ENCODE assay signal across 9 cellular contexts in the genomic region with DNA sequence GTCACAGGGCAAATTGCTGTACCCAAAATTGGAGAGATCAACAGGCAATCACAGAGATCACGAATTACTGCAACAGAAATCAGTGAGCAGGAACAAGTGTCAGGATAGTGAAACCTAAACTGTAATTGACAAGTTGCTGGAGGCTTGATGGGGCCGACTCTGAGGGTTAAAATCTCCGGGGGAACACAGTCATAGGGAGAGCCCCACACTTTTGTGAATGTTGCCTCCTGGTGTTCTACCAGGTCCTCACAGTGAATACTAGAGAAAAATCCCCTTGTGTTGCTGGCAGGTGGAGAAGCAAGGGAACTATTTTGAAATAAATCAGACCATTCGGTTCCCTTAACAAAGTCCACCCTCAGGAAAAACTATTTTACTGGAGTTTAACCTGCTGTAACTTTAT.
DNase-seq lines count a peak whose midpoint lies in the region; ATAC-seq and TF ChIP-seq lines count a peak whose summit lies in the region.
"Had no signal": no experiment of that assay in that cellular context is flagged by ENCODE, and none has a peak within 500 bp of the region (broad histone marks: within the 10 kb centered on the region; RNA-seq: fewer than 3 reads in every experiment).

No MANE protein-coding gene starts in this region.

- no peaks in the 10 kb centered on the region for H3K27me3 ChIP-seq in ACC112 (ENCODE audit: insufficient read depth, low read length)

- peak overlapping the region; percentile 21 for H2AFZ ChIP-seq in ACC112 (ENCODE audit: low read length, unreplicated experiment)

- no peak overlapping the region for H3K27ac ChIP-seq in ACC112 (ENCODE audit: low read depth, low read length)
- H3K27ac ChIP-seq: epithelial cell of prostate had no signal

- DNase-seq in AML-193 (lab: John Stamatoyannopoulos, UW) (no peak), NCI-H128 (lab: John Stamatoyannopoulos, UW; ENCODE audit: unreplicated experiment) (no peak), midbrain (lab: John Stamatoyannopoulos, UW) (no peak), C1 segment of cervical spinal cord (lab: John Stamatoyannopoulos, UW) (no peak)

- H3K4me3 ChIP-seq in ACC112 (ENCODE audit: low read depth, low read length), result no peak overlapping the region

- peak; percentile 100 for ATAC-seq in GM18868 (IDR thresholded peaks at IDR 0.05; ENCODE audit: unreplicated experiment)
- peak; percentile 97 for ATAC-seq in HG02885 (IDR thresholded peaks at IDR 0.05; ENCODE audit: poor library complexity, unreplicated experiment)
- 0 out of 3 replicates have a peak, but pooled peaks have one; percentile 36 for ATAC-seq in SK-N-SH treated with all-trans-retinoic acid at 6 μM for 48 hours

- H3K36me3 ChIP-seq in ACC112 (ENCODE audit: insufficient read depth, low read length), result no peaks in the 10 kb centered on the region

- peaks cover 4% of the 10 kb centered on the region for H3K4me1 ChIP-seq in ACC112 (ENCODE audit: control insufficient read depth, insufficient read depth, low read length, unreplicated experiment)

- no peaks in the 10 kb centered on the region for H3K79me2 ChIP-seq in ACC112 (ENCODE audit: control insufficient read depth, insufficient read depth, low read length, unreplicated experiment)

TF ChIP-seq in SK-N-SH treated with all-trans-retinoic acid at 6 μM for 48 hours, 23 proteins besides CTCF, POLR2A, EP300 and RAD21:
- TF ChIP-seq ZNF565 (CRISPR knock-in tag; conservative IDR thresholded peaks at IDR 0.05; ENCODE audit: low read depth), result no peak
- TF ChIP-seq, protein P1, sequence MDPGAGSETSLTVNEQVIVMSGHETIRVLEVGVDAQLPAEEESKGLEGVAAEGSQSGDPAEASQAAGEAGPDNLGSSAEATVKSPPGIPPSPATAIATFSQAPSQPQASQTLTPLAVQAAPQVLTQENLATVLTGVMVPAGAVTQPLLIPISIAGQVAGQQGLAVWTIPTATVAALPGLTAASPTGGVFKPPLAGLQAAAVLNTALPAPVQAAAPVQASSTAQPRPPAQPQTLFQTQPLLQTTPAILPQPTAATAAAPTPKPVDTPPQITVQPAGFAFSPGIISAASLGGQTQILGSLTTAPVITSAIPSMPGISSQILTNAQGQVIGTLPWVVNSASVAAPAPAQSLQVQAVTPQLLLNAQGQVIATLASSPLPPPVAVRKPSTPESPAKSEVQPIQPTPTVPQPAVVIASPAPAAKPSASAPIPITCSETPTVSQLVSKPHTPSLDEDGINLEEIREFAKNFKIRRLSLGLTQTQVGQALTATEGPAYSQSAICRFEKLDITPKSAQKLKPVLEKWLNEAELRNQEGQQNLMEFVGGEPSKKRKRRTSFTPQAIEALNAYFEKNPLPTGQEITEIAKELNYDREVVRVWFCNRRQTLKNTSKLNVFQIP (CRISPR knock-in tag; IDR thresholded peaks at IDR 0.05; ENCODE audit: borderline replicate concordance, low read depth), result no peak
- no peak for TF ChIP-seq OSR1 (CRISPR knock-in tag; IDR thresholded peaks at IDR 0.05)
- TF ChIP-seq, protein P2, sequence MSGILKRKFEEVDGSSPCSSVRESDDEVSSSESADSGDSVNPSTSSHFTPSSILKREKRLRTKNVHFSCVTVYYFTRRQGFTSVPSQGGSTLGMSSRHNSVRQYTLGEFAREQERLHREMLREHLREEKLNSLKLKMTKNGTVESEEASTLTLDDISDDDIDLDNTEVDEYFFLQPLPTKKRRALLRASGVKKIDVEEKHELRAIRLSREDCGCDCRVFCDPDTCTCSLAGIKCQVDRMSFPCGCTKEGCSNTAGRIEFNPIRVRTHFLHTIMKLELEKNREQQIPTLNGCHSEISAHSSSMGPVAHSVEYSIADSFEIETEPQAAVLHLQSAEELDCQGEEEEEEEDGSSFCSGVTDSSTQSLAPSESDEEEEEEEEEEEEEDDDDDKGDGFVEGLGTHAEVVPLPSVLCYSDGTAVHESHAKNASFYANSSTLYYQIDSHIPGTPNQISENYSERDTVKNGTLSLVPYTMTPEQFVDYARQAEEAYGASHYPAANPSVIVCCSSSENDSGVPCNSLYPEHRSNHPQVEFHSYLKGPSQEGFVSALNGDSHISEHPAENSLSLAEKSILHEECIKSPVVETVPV (CRISPR knock-in tag; IDR thresholded peaks at IDR 0.05), result no peak
- no peak for TF ChIP-seq PPARA (CRISPR knock-in tag; IDR thresholded peaks at IDR 0.05; ENCODE audit: borderline replicate concordance)
- TF ChIP-seq ESRRG (CRISPR knock-in tag; IDR thresholded peaks at IDR 0.05), result no peak
- no peak for TF ChIP-seq TCF4 (CRISPR knock-in tag; IDR thresholded peaks at IDR 0.05; ENCODE audit: borderline replicate concordance)
- TF ChIP-seq TOX (CRISPR knock-in tag; IDR thresholded peaks at IDR 0.05; ENCODE audit: borderline replicate concordance), result no peak
- no peak for TF ChIP-seq ZNF8 (CRISPR knock-in tag; IDR thresholded peaks at IDR 0.05)
- no peak for TF ChIP-seq SNAI2 (CRISPR knock-in tag; IDR thresholded peaks at IDR 0.05)
- TF ChIP-seq ISL1 (CRISPR knock-in tag; IDR thresholded peaks at IDR 0.05), result no peak

Comparison
In these comparisons a context has a peak if more than half of its experiments do, and no peak if none do; other contexts are left out.
1. ATAC-seq: peak in every context shown above with its lines; median percentile 100 in GM18868; 97 in HG02885; 36 in SK-N-SH treated with all-trans-retinoic acid at 6 μM for 48 hours.